In the genomic region with DNA sequence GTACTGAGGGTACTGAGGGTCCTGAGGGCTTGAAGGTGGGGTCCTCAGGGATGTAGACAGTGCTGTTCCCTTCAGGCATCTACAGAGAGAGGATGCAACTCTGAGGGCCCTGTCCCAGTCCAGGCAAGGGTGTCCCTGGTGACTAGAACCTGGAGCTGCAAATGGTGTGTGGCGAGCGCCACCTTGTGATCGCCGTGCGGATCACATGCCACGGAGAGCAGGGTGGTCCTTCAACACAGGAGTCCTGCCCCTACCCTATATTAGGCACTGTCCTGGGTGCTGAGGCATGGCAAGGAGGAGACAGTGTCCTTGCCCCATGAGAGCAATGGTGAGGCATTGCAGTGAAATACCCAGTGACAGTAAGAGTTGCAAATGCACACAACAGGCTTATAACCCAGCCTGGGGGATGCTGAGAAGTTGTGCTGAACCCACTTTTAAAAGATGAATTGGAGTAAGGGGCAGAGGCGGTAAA, we compare ENCODE assay signal across 8 cellular contexts. TPM values are rescaled to one million over a fixed set of nuclear protein-coding genes. Genes with fewer than 3 reads are reported as not detected.
DNase-seq lines count a peak whose midpoint lies in the region; ATAC-seq and TF ChIP-seq lines count a peak whose summit lies in the region.

No MANE protein-coding gene starts in this region.

- H2AFZ ChIP-seq in Karpas-422 (ENCODE audit: low read length), result no peak overlapping the region

- no peak overlapping the region for H3K4me3 ChIP-seq in GM06990 (replicated peaks; ENCODE audit: low read depth, low read length)
- no peak overlapping the region for H3K4me3 ChIP-seq in Karpas-422 (ENCODE audit: low read length)

- H3K4me2 ChIP-seq in Karpas-422 (ENCODE audit: low read depth, low read length, poor library complexity, severe bottlenecking), result no peak overlapping the region

- no peaks in the 10 kb centered on the region for H3K79me2 ChIP-seq in Karpas-422 (ENCODE audit: low read length)

- H3K27ac ChIP-seq in Karpas-422 (ENCODE audit: low read length), result no peak overlapping the region

- no peaks in the 10 kb centered on the region for H3K9me2 ChIP-seq in Karpas-422 (replicated peaks; ENCODE audit: insufficient read depth, low read length)

- no peak overlapping the region for H3K4me3 Mint-ChIP-seq in endothelial cell (ENCODE audit: unreplicated experiment)
- no peak overlapping the region for H3K4me3 Mint-ChIP-seq in natural killer cell treated with Interleukin-12 subunit alpha and Interleukin-12 subunit beta and Interleukin-15 and Interleukin-18, amount 100 ng/mL, for 72 hours

- no peaks in the 10 kb centered on the region for H4K20me1 ChIP-seq in Karpas-422 (ENCODE audit: insufficient read depth, low read depth, low read length)

- H3K36me3 Mint-ChIP-seq in endothelial cell (ENCODE audit: low read depth, unreplicated experiment), result no peaks in the 10 kb centered on the region
- H3K36me3 Mint-ChIP-seq in natural killer cell treated with Interleukin-12 subunit alpha and Interleukin-12 subunit beta and Interleukin-15 and Interleukin-18, amount 100 ng/mL, for 72 hours, result no peaks in the 10 kb centered on the region

- DNase-seq in A172 (ENCODE audit: low spot score) (peak; percentile 53), GM06990 (ENCODE audit: extremely low read depth, insufficient read length) (peak; percentile 64), Karpas-422 (peak; percentile 83), SKM-1 treated with dmso at 0.1 percent for 144 hours (lab: John Stamatoyannopoulos, UW; ENCODE audit: unreplicated experiment) (peak; percentile 56), endothelial cell (ENCODE audit: low spot score) (peak; percentile 90), OCI-M2 (lab: John Stamatoyannopoulos, UW; ENCODE audit: unreplicated experiment) (no peak)
- no peak for DNase-seq in natural killer cell treated with Interleukin-12 subunit alpha and Interleukin-12 subunit beta and Interleukin-15 and Interleukin-18, amount 100 ng/mL, for 72 hours (ENCODE audit: low spot score)

- no peaks in the 10 kb centered on the region for H3K36me3 ChIP-seq in GM06990 (ENCODE audit: control insufficient read depth, insufficient read depth, low read length)
- no peaks in the 10 kb centered on the region for H3K36me3 ChIP-seq in Karpas-422 (ENCODE audit: insufficient read depth, low read length)

- no peaks in the 10 kb centered on the region for H3K9me3 Mint-ChIP-seq in endothelial cell (ENCODE audit: unreplicated experiment)
- peaks cover 8% of the 10 kb centered on the region for H3K9me3 Mint-ChIP-seq in natural killer cell treated with Interleukin-12 subunit alpha and Interleukin-12 subunit beta and Interleukin-15 and Interleukin-18, amount 100 ng/mL, for 72 hours

- H3K27ac Mint-ChIP-seq in endothelial cell (ENCODE audit: unreplicated experiment), result no peak overlapping the region
- no peak overlapping the region for H3K27ac Mint-ChIP-seq in natural killer cell treated with Interleukin-12 subunit alpha and Interleukin-12 subunit beta and Interleukin-15 and Interleukin-18, amount 100 ng/mL, for 72 hours

- peaks cover 5% of the 10 kb centered on the region for H3K4me1 Mint-ChIP-seq in endothelial cell (ENCODE audit: unreplicated experiment)
- peaks cover 0 to 5% of the 10 kb centered on the region in 2 donors for H3K4me1 Mint-ChIP-seq in natural killer cell treated with Interleukin-12 subunit alpha and Interleukin-12 subunit beta and Interleukin-15 and Interleukin-18, amount 100 ng/mL, for 72 hours (ENCODE audit: low read depth in 2 of 2)

- peak; percentile 87 for TF ChIP-seq CTCF in GM06990 (IDR thresholded peaks at IDR 0.05; ENCODE audit: insufficient read depth, low read length, poor library complexity, severe bottlenecking)
- peak; percentile 82 for TF ChIP-seq CTCF in endothelial cell (IDR thresholded peaks at IDR 0.05; ENCODE audit: unreplicated experiment)

- H3K27me3 Mint-ChIP-seq in endothelial cell (ENCODE audit: unreplicated experiment), result peaks cover 2% of the 10 kb centered on the region
- peaks cover 8 to 12% of the 10 kb centered on the region in 2 donors for H3K27me3 Mint-ChIP-seq in natural killer cell treated with Interleukin-12 subunit alpha and Interleukin-12 subunit beta and Interleukin-15 and Interleukin-18, amount 100 ng/mL, for 72 hours

- no peak overlapping the region for H3K9ac ChIP-seq in Karpas-422 (ENCODE audit: low read length)

- H3K27me3 ChIP-seq in GM06990 (replicated peaks; ENCODE audit: control insufficient read depth, insufficient read depth, low read length) (no peaks in the 10 kb centered on the region), Karpas-422 (ENCODE audit: low read length) (no peaks in the 10 kb centered on the region)

- no peaks in the 10 kb centered on the region for H3K9me3 ChIP-seq in Karpas-422 (ENCODE audit: low read length)

- ATAC-seq in natural killer cell treated with Interleukin-12 subunit alpha and Interleukin-12 subunit beta and Interleukin-15 and Interleukin-18, amount 100 ng/mL, for 72 hours, result peak; percentile 62 to 66
- no peak for ATAC-seq in HG03439 (IDR thresholded peaks at IDR 0.05; ENCODE audit: unreplicated experiment)

- peaks cover 10% of the 10 kb centered on the region; the same call in 1 of the 2 replicates for H3K4me1 ChIP-seq in Karpas-422 (ENCODE audit: low read length)

RNA-seq across cellular contexts. Expression of gene RHCG, which starts 23.6 kb away (rescaled TPM):
- not detected in 2 replicates for total RNA-seq in A172 (2014; rRNA removed; shearing (Covaris generic))
- total RNA-seq in Karpas-422 (2014; rRNA removed; shearing (Covaris generic); ENCODE audit: low replicate concordance), result not detected in 2 replicates
- total RNA-seq in endothelial cell (ENCODE audit: unreplicated experiment), result not detected
- total RNA-seq in natural killer cell treated with Interleukin-12 subunit alpha and Interleukin-12 subunit beta and Interleukin-15 and Interleukin-18, amount 100 ng/mL, for 72 hours, result not detected

Comparison
In these comparisons a context has a peak if more than half of its experiments do, and no peak if none do; other contexts are left out.
1. DNase-seq: peak in A172 (single experiment), GM06990 (single experiment), Karpas-422 (single experiment), SKM-1 treated with dmso at 0.1 percent for 144 hours (single experiment) and endothelial cell (single experiment); none in natural killer cell treated with Interleukin-12 subunit alpha and Interleukin-12 subunit beta and Interleukin-15 and Interleukin-18, amount 100 ng/mL, for 72 hours (single experiment) and OCI-M2 (single experiment).